Comparison of ENCODE assay signal across 7 cellular contexts in the genomic region with DNA sequence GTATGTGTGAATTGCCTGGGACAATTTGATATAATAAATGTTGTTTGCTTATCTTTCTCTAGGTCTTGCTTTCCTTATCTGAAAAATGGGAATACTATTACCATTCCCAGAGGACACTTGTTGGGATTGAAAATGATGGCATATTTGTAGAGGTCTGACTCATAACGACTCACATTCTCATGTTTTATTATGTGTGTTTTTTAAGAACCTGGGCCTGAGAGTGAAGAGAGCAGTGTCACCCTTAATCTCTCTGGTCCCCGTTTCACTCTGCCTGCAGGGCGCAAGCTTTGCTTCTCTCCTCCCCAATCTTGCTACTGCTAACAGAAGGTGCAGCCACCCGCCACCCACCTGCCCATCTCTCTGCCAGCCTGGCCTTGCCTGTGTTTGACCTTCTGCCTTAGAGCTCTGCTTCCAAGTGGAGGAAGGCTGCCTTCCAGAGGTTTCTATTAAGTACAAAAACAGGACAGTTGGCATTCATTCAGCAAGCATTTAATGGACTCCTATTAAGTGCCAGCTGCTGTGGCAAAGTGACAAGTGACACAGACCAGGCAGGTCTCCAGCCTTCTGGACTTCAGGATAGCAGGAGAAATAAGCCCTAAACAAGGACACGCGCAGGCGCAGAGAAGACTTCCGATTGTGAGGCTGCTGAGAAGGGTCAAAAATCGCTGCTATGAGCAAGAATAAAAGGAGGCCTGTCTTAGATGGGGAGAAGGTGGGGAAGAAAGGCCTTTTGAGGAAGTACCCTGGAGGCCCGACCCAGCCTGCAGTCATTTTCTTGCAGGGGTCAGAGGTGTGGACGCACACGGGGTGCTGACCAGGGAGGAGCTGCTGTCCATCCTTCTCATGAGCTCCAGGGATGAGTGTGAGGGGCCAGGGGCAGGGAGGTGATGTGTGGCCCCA.
DNase-seq lines count a peak whose midpoint lies in the region; ATAC-seq and TF ChIP-seq lines count a peak whose summit lies in the region.

No MANE protein-coding gene starts in this region.

- DNase-seq in ELR (ENCODE audit: low read depth) (peak; percentile 76), NOMO-1 treated with DMSO at 0.1 percent for 48 hours (lab: John Stamatoyannopoulos, UW; ENCODE audit: unreplicated experiment) (peak; percentile 41), dedifferentiated amniotic fluid mesenchymal stem cell (ENCODE audit: extremely low spot score) (peak; percentile 41), osteoblast (ENCODE audit: insufficient read length, low spot score, missing footprints) (peak; percentile 92), NCI-H146 (lab: John Stamatoyannopoulos, UW) (no peak)
- no peak for DNase-seq in stimulated activated CD4-positive, alpha-beta T cell treated with anti-CD3 and anti-CD28 coated beads, Interleukin-2, amount 100 ng/mL, for 48 hours

- no peaks in the 10 kb centered on the region for H3K36me3 ChIP-seq in osteoblast (ENCODE audit: insufficient read depth, low read length)

- no peak for ATAC-seq in GM18517 (IDR thresholded peaks at IDR 0.05; ENCODE audit: unreplicated experiment)

- H3K4me1 ChIP-seq in osteoblast (ENCODE audit: insufficient read depth, low read length), result peaks cover 5% of the 10 kb centered on the region

- H3K4me2 ChIP-seq in osteoblast (ENCODE audit: insufficient read depth, low read length), result peak overlapping the region; percentile 14

- H4K20me1 ChIP-seq in osteoblast (ENCODE audit: insufficient read depth, low read length), result no peaks in the 10 kb centered on the region

- no peaks in the 10 kb centered on the region for H3K79me2 ChIP-seq in osteoblast (ENCODE audit: insufficient read depth, low read length)

- H3K4me3 ChIP-seq in osteoblast (ENCODE audit: insufficient read depth, low read length), result no peak overlapping the region

- no peaks in the 10 kb centered on the region for H3K9me3 ChIP-seq in osteoblast (ENCODE audit: low read depth, low read length)

- no peak overlapping the region for H3K27ac ChIP-seq in osteoblast (ENCODE audit: low read depth, low read length)

- no peak overlapping the region for H2AFZ ChIP-seq in osteoblast (ENCODE audit: low read length)

- H3K27me3 ChIP-seq in osteoblast (ENCODE audit: insufficient read depth, low read length), result peaks cover 17% of the 10 kb centered on the region

- TF ChIP-seq CTCF in osteoblast (IDR thresholded peaks at IDR 0.05; ENCODE audit: extremely low read depth, low read depth, low read length), result no peak

Comparison
In these comparisons a context has a peak if more than half of its experiments do, and no peak if none do; other contexts are left out.
1. DNase-seq: peak in ELR (single experiment), NOMO-1 treated with DMSO at 0.1 percent for 48 hours (single experiment), dedifferentiated amniotic fluid mesenchymal stem cell (single experiment) and osteoblast (single experiment); none in NCI-H146 (single experiment) and stimulated activated CD4-positive, alpha-beta T cell treated with anti-CD3 and anti-CD28 coated beads, Interleukin-2, amount 100 ng/mL, for 48 hours (0 of 2).